12 cellular contexts compared by ENCODE assay signal in genomic region chr9:135804588-135805421, GRCh38.
DNase-seq lines count a peak whose midpoint lies in the region; ATAC-seq and TF ChIP-seq lines count a peak whose summit lies in the region.
"Had no signal": no experiment of that assay in that cellular context is flagged by ENCODE, and none has a peak within 500 bp of the region (broad histone marks: within the 10 kb centered on the region; RNA-seq: fewer than 3 reads in every experiment).

No MANE protein-coding gene starts in this region.

- no peak for TF ChIP-seq CTCF in glutamatergic neuron (IDR thresholded peaks at IDR 0.05; ENCODE audit: partially characterized antibody, unreplicated experiment)
- no peak for TF ChIP-seq CTCF in Calu3 (IDR thresholded peaks at IDR 0.05; ENCODE audit: unreplicated experiment)

- DNase-seq in NCI-H82 (lab: John Stamatoyannopoulos, UW): peak; percentile 41
- DNase-seq in NCI-H82 treated with DMSO at 0.1 percent for 48 hours (lab: John Stamatoyannopoulos, UW; ENCODE audit: unreplicated experiment): no peak
- DNase-seq in glutamatergic neuron: peak; percentile 30
- no peak for DNase-seq in stimulated activated naive CD8-positive, alpha-beta T cell treated with anti-CD3 and anti-CD28 coated beads, Interleukin-15, Interleukin-2, amounts not matched to agents 100 U/mL and 50 U/mL, for 24 hours
- no peak for DNase-seq in Calu3
- DNase-seq: kidney glomerular epithelial cell, MG63, NCI-H226 had no signal

- ATAC-seq in SK-N-SH treated with all-trans-retinoic acid at 6 μM for 48 hours (peak; percentile 47), HG02642 (IDR thresholded peaks at IDR 0.05; ENCODE audit: poor library complexity, unreplicated experiment) (no peak)
- ATAC-seq in stimulated activated naive CD8-positive, alpha-beta T cell treated with anti-CD3 and anti-CD28 coated beads, Interleukin-15, Interleukin-2, amounts not matched to agents 100 U/mL and 50 U/mL, for 24 hours: peak; percentile 32
- no peak for ATAC-seq in activated T-helper 17 cell treated with anti-CD3 and anti-CD28 coated beads, Interleukin-2, amount 50 U/mL, for 72 hours (replicated peaks)
- ATAC-seq: naive thymus-derived CD8-positive, alpha-beta T cell had no signal

- H3K4me1 Mint-ChIP-seq in glutamatergic neuron (ENCODE audit: low read depth, unreplicated experiment): peaks cover 22% of the 10 kb centered on the region
- H3K4me1 Mint-ChIP-seq in activated T-helper 17 cell treated with anti-CD3 and anti-CD28 coated beads, Interleukin-2, amount 50 U/mL, for 72 hours: peaks cover 8% of the 10 kb centered on the region
- no peaks in the 10 kb centered on the region for H3K4me1 Mint-ChIP-seq in Calu3 (ENCODE audit: low read depth, unreplicated experiment)

- no peak overlapping the region for H3K27ac Mint-ChIP-seq in glutamatergic neuron (ENCODE audit: unreplicated experiment)
- H3K27ac Mint-ChIP-seq in activated T-helper 17 cell treated with anti-CD3 and anti-CD28 coated beads, Interleukin-2, amount 50 U/mL, for 72 hours: no peak overlapping the region
- H3K27ac Mint-ChIP-seq in Calu3 (ENCODE audit: unreplicated experiment): no peak overlapping the region

- peaks cover 8% of the 10 kb centered on the region for H3K9me3 Mint-ChIP-seq in glutamatergic neuron (ENCODE audit: unreplicated experiment)
- no peaks in the 10 kb centered on the region for H3K9me3 Mint-ChIP-seq in activated T-helper 17 cell treated with anti-CD3 and anti-CD28 coated beads, Interleukin-2, amount 50 U/mL, for 72 hours
- no peaks in the 10 kb centered on the region for H3K9me3 Mint-ChIP-seq in Calu3 (ENCODE audit: low read depth, unreplicated experiment)
- H3K9me3 Mint-ChIP-seq: naive thymus-derived CD8-positive, alpha-beta T cell had no signal

- CTCF ChIA-PET in Calu3 (lab: Charles Lee): no interaction called here

- intact Hi-C loops in Calu3 (cut with micrococcal nuclease; ENCODE audit: unreplicated experiment): no loop called here

- H3K36me3 Mint-ChIP-seq in glutamatergic neuron (ENCODE audit: unreplicated experiment) (no peaks in the 10 kb centered on the region), Calu3 (ENCODE audit: insufficient read depth, unreplicated experiment) (peaks cover under 1% of the 10 kb centered on the region)
- peaks cover 18% of the 10 kb centered on the region for H3K36me3 Mint-ChIP-seq in activated T-helper 17 cell treated with anti-CD3 and anti-CD28 coated beads, Interleukin-2, amount 50 U/mL, for 72 hours (ENCODE audit: low read depth)

- H3K4me3 Mint-ChIP-seq in glutamatergic neuron (ENCODE audit: unreplicated experiment) (no peak overlapping the region), Calu3 (ENCODE audit: low read depth, unreplicated experiment) (no peak overlapping the region)
- H3K4me3 Mint-ChIP-seq in activated T-helper 17 cell treated with anti-CD3 and anti-CD28 coated beads, Interleukin-2, amount 50 U/mL, for 72 hours: no peak overlapping the region

- no TSS peak for BruUV-seq in Calu3 (replicated peaks; lab: Mats Ljungman, UMichigan)

- H3K27me3 Mint-ChIP-seq in glutamatergic neuron (ENCODE audit: unreplicated experiment): peaks cover 10% of the 10 kb centered on the region
- no peaks in the 10 kb centered on the region for H3K27me3 Mint-ChIP-seq in activated T-helper 17 cell treated with anti-CD3 and anti-CD28 coated beads, Interleukin-2, amount 50 U/mL, for 72 hours
- H3K27me3 Mint-ChIP-seq in Calu3 (ENCODE audit: unreplicated experiment): no peaks in the 10 kb centered on the region
- H3K27me3 Mint-ChIP-seq: naive thymus-derived CD8-positive, alpha-beta T cell had no signal

TF ChIP-seq in SK-N-SH treated with all-trans-retinoic acid at 6 μM for 48 hours, 23 proteins besides CTCF, POLR2A, EP300 and RAD21 (continues in another document):
- TF ChIP-seq RARB (CRISPR knock-in tag; IDR thresholded peaks at IDR 0.05) (no peak), CREB5 (CRISPR knock-in tag; IDR thresholded peaks at IDR 0.05; ENCODE audit: low read depth) (no peak), ZNF70 (CRISPR knock-in tag; IDR thresholded peaks at IDR 0.05) (no peak), CSRNP3 (CRISPR knock-in tag; IDR thresholded peaks at IDR 0.05) (no peak), ZNF565 (CRISPR knock-in tag; conservative IDR thresholded peaks at IDR 0.05; ENCODE audit: low read depth) (no peak), OSR1 (CRISPR knock-in tag; IDR thresholded peaks at IDR 0.05) (no peak), PATZ1 (CRISPR knock-in tag; IDR thresholded peaks at IDR 0.05; ENCODE audit: borderline replicate concordance) (no peak), ZNF8 (CRISPR knock-in tag; IDR thresholded peaks at IDR 0.05) (no peak), POU6F1 (CRISPR knock-in tag; IDR thresholded peaks at IDR 0.05; ENCODE audit: borderline replicate concordance, low read depth) (no peak), ZFP30 (CRISPR knock-in tag; IDR thresholded peaks at IDR 0.05) (no peak), TSHZ2 (CRISPR knock-in tag; IDR thresholded peaks at IDR 0.05) (no peak), GLIS3 (CRISPR knock-in tag; IDR thresholded peaks at IDR 0.05) (no peak)

Comparison
In these comparisons a context has a peak if more than half of its experiments do, and no peak if none do; other contexts are left out.
1. DNase-seq: peak in NCI-H82 (single experiment) and glutamatergic neuron (single experiment); none in NCI-H82 treated with DMSO at 0.1 percent for 48 hours (single experiment), stimulated activated naive CD8-positive, alpha-beta T cell treated with anti-CD3 and anti-CD28 coated beads, Interleukin-15, Interleukin-2, amounts not matched to agents 100 U/mL and 50 U/mL, for 24 hours (single experiment) and Calu3 (single experiment).
2. ATAC-seq: peak in SK-N-SH treated with all-trans-retinoic acid at 6 μM for 48 hours (single experiment) and stimulated activated naive CD8-positive, alpha-beta T cell treated with anti-CD3 and anti-CD28 coated beads, Interleukin-15, Interleukin-2, amounts not matched to agents 100 U/mL and 50 U/mL, for 24 hours (single experiment); none in activated T-helper 17 cell treated with anti-CD3 and anti-CD28 coated beads, Interleukin-2, amount 50 U/mL, for 72 hours (single experiment) and HG02642 (single experiment).